Comparison of ENCODE assay signal across 8 cellular contexts in genomic region chr3:32420138-32420981, GRCh38. TPM values are rescaled to one million over a fixed set of nuclear protein-coding genes. Genes with fewer than 3 reads are reported as not detected.
DNase-seq lines count a peak whose midpoint lies in the region; ATAC-seq and TF ChIP-seq lines count a peak whose summit lies in the region.

No MANE protein-coding gene starts in this region.

- TF ChIP-seq CTCF in BJ (IDR thresholded peaks at IDR 0.05; ENCODE audit: insufficient read depth, low read depth, low read length), result peak; percentile 26; the same call in 1 of the 2 replicates

- H3K27ac ChIP-seq in ectodermal cell (ENCODE audit: insufficient read depth, low read depth, low read length, poor library complexity, severe bottlenecking), result peak overlapping the region; percentile 78

- no peaks in the 10 kb centered on the region for H3K9me3 Mint-ChIP-seq in natural killer cell treated with Interleukin-12 subunit alpha and Interleukin-12 subunit beta and Interleukin-15 and Interleukin-18, amount 100 ng/mL, for 72 hours

- peak overlapping the region in 1 of 2 donors; percentile 62 for H3K27ac Mint-ChIP-seq in natural killer cell treated with Interleukin-12 subunit alpha and Interleukin-12 subunit beta and Interleukin-15 and Interleukin-18, amount 100 ng/mL, for 72 hours

- H3K4me3 Mint-ChIP-seq in natural killer cell treated with Interleukin-12 subunit alpha and Interleukin-12 subunit beta and Interleukin-15 and Interleukin-18, amount 100 ng/mL, for 72 hours, result no peak overlapping the region

- DNase-seq in BJ (ENCODE audit: low read depth) (no peak), RPMI7951 (ENCODE audit: low read depth) (peak; percentile 66), NCI-H748 (lab: John Stamatoyannopoulos, UW; ENCODE audit: unreplicated experiment) (no peak), activated gamma-delta T cell (lab: John Stamatoyannopoulos, UW) (no peak)
- DNase-seq in natural killer cell treated with Interleukin-12 subunit alpha and Interleukin-12 subunit beta and Interleukin-15 and Interleukin-18, amount 100 ng/mL, for 72 hours (ENCODE audit: low spot score), result no peak

- H3K27me3 Mint-ChIP-seq in natural killer cell treated with Interleukin-12 subunit alpha and Interleukin-12 subunit beta and Interleukin-15 and Interleukin-18, amount 100 ng/mL, for 72 hours, result no peaks in the 10 kb centered on the region

- H3K4me3 ChIP-seq in BJ (ENCODE audit: low read depth, low read length) (no peak overlapping the region), ectodermal cell (ENCODE audit: insufficient read depth, low read depth, low read length) (no peak overlapping the region)

- H3K9me3 ChIP-seq in ectodermal cell (ENCODE audit: control insufficient read depth, low read length), result peaks cover 4% of the 10 kb centered on the region

- H3K27me3 ChIP-seq in BJ (ENCODE audit: control insufficient read depth, insufficient read depth, low read length), result no peaks in the 10 kb centered on the region
- no peaks in the 10 kb centered on the region for H3K27me3 ChIP-seq in ectodermal cell (ENCODE audit: control insufficient read depth, insufficient read depth, low read length, poor library complexity, severe bottlenecking)

- peak; percentile 61 for ATAC-seq in GM18520 (IDR thresholded peaks at IDR 0.05; ENCODE audit: unreplicated experiment)
- ATAC-seq in HG03025 (IDR thresholded peaks at IDR 0.05; ENCODE audit: low FRiP score, unreplicated experiment), result peak; percentile 35
- ATAC-seq in natural killer cell treated with Interleukin-12 subunit alpha and Interleukin-12 subunit beta and Interleukin-15 and Interleukin-18, amount 100 ng/mL, for 72 hours, result peak; percentile 48 to 50

- peaks cover 43 to 51% of the 10 kb centered on the region in 2 donors for H3K4me1 Mint-ChIP-seq in natural killer cell treated with Interleukin-12 subunit alpha and Interleukin-12 subunit beta and Interleukin-15 and Interleukin-18, amount 100 ng/mL, for 72 hours (ENCODE audit: low read depth in 2 of 2)

- WGBS in ectodermal cell, 2 experiments, result 61 to 66% methylated on average over 12 of the region's 12 CpGs

- CTCF ChIA-PET in BJ (lab: Yijun Ruan, JAX), result interaction anchor here (0.6 to 7.8 kb wide), 5 partner anchors 10 to 67 kb away, joined by 3 to 46 read pairs (median 3); no protein-coding TSS in a partner anchor

- no peaks in the 10 kb centered on the region for H3K36me3 ChIP-seq in BJ (ENCODE audit: control insufficient read depth, insufficient read depth, low read length)
- no peaks in the 10 kb centered on the region for H3K36me3 ChIP-seq in ectodermal cell (ENCODE audit: control insufficient read depth, insufficient read depth, low read length)

- POLR2A ChIA-PET in BJ (lab: Charles Lee), result no interaction called here

- H3K36me3 Mint-ChIP-seq in natural killer cell treated with Interleukin-12 subunit alpha and Interleukin-12 subunit beta and Interleukin-15 and Interleukin-18, amount 100 ng/mL, for 72 hours, result no peaks in the 10 kb centered on the region

- peaks cover 17% of the 10 kb centered on the region for H3K4me1 ChIP-seq in ectodermal cell (ENCODE audit: control insufficient read depth, insufficient read depth, low read length)

RNA-seq across cellular contexts. Expression of gene CMTM7, which starts 28.7 kb away (rescaled TPM):
- 12.7 and 13.7 TPM in 2 replicates for polyA plus RNA-seq in BJ (2011; rRNA removed)
- 11.4 and 17.2 TPM in 2 replicates for polyA minus RNA-seq in BJ (2011; rRNA and poly(A)+ RNA removed)
- total RNA-seq in RPMI7951 (2014; rRNA removed; shearing (Covaris generic)), result 24.5 and 26.2 TPM in 2 replicates
- 22.4 TPM for polyA plus RNA-seq in ectodermal cell (2013, experiment 1 of 4)
- 23.4 TPM for polyA plus RNA-seq in ectodermal cell (2013, experiment 2 of 4)
- 25.2 TPM for polyA plus RNA-seq in ectodermal cell (2013, experiment 3 of 4)
- polyA plus RNA-seq in ectodermal cell (2013, experiment 4 of 4), result 28.2 TPM
- 10 to 100 TPM; 17.5 to 34.5 TPM for total RNA-seq in natural killer cell treated with Interleukin-12 subunit alpha and Interleukin-12 subunit beta and Interleukin-15 and Interleukin-18, amount 100 ng/mL, for 72 hours
